ENCODE assay signal across 20 cellular contexts in the genomic region with DNA sequence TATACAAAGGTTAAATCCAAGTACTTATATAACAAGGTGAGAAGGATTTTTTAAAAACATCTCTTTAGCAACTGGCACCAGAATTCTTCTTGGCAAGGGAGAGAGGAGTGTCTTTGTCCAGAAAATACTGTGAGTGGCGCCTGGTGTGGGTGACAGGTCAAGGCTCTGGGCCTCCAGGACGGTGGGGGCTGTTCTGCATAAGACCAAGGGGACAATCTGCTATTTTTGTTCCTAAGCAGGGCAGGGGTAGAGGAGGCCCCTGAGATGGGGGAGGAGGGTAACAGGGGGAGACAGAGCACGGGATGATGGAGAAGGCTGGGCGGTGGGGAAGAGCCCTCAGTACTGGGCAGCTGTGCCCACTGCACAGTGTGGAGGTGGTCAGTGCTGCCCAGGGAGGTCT. TPM values are rescaled to one million over a fixed set of nuclear protein-coding genes. Genes with fewer than 3 reads are reported as not detected.
DNase-seq lines count a peak whose midpoint lies in the region; ATAC-seq and TF ChIP-seq lines count a peak whose summit lies in the region.
"Had no signal": no experiment of that assay in that cellular context is flagged by ENCODE, and none has a peak within 500 bp of the region (broad histone marks: within the 10 kb centered on the region; RNA-seq: fewer than 3 reads in every experiment).

No MANE protein-coding gene starts in this region.

- H3K27me3 Mint-ChIP-seq in activated T-cell treated with anti-CD3 and anti-CD28 coated beads, Interleukin-2, amount 50 U/mL, for 72 hours (ENCODE audit: low read depth), result peaks cover 8% of the 10 kb centered on the region
- H3K27me3 Mint-ChIP-seq: CD8-positive, alpha-beta memory T cell had no signal

- H3K36me3 Mint-ChIP-seq in activated T-cell treated with anti-CD3 and anti-CD28 coated beads, Interleukin-2, amount 50 U/mL, for 72 hours (ENCODE audit: insufficient read depth in 2 of 2), result peaks cover 2 to 14% of the 10 kb centered on the region in 2 donors
- H3K36me3 Mint-ChIP-seq: CD8-positive, alpha-beta memory T cell had no signal

- H3K9me3 ChIP-seq in body of pancreas (no peaks in the 10 kb centered on the region), right cardiac atrium (ENCODE audit: control insufficient read depth, low read length) (no peaks in the 10 kb centered on the region), subcutaneous abdominal adipose tissue (ENCODE audit: control insufficient read depth in 5 of 5, low read length in 5 of 5) (peaks cover 0 to 6% (median 3%) of the 10 kb centered on the region in 5 donors)
- H3K9me3 ChIP-seq: BE2C, SJSA1 had no signal

- no peak for ATAC-seq in activated T-cell treated with anti-CD3 and anti-CD28 coated beads, Interleukin-2, amount 50 U/mL, for 72 hours (replicated peaks in 1 of 2)
- ATAC-seq in body of pancreas (peak; percentile 60), right cardiac atrium (peak; percentile 49 to 79), GM19463 (IDR thresholded peaks at IDR 0.05; ENCODE audit: unreplicated experiment) (no peak)
- ATAC-seq: K562 had no signal

- H3K27me3 ChIP-seq in body of pancreas, result no peaks in the 10 kb centered on the region
- no peaks in the 10 kb centered on the region for H3K27me3 ChIP-seq in right cardiac atrium (ENCODE audit: control insufficient read depth, insufficient read depth)
- no peaks in the 10 kb centered on the region for H3K27me3 ChIP-seq in subcutaneous abdominal adipose tissue (ENCODE audit: control insufficient read depth in 5 of 5, insufficient read depth in 4 of 5, low read length in 5 of 5)
- H3K27me3 ChIP-seq: BE2C, SJSA1 had no signal

- no peak overlapping the region for H3K4me3 Mint-ChIP-seq in activated T-cell treated with anti-CD3 and anti-CD28 coated beads, Interleukin-2, amount 50 U/mL, for 72 hours
- H3K4me3 Mint-ChIP-seq: CD8-positive, alpha-beta memory T cell had no signal

- H3K4me3 ChIP-seq in body of pancreas, result no peak overlapping the region
- no peak overlapping the region for H3K4me3 ChIP-seq in right cardiac atrium (ENCODE audit: low read length)
- H3K4me3 ChIP-seq in subcutaneous abdominal adipose tissue (ENCODE audit: low read depth in 1 of 5, low read length in 5 of 5), result no peak overlapping the region
- H3K4me3 ChIP-seq: K562, SJSA1 had no signal

- peaks cover 0 to 3% of the 10 kb centered on the region in 2 donors for H3K9me3 Mint-ChIP-seq in activated T-cell treated with anti-CD3 and anti-CD28 coated beads, Interleukin-2, amount 50 U/mL, for 72 hours

- 52 to 59% methylated on average over 4 of the region's 4 CpGs for WGBS in body of pancreas, 2 donors
- WGBS in right cardiac atrium, result 46% methylated on average over 4 of the region's 4 CpGs

- H3K4me1 ChIP-seq in body of pancreas (peaks cover 8% of the 10 kb centered on the region), right cardiac atrium (ENCODE audit: control insufficient read depth, insufficient read depth, low read length) (no peaks in the 10 kb centered on the region), subcutaneous abdominal adipose tissue (ENCODE audit: control insufficient read depth in 5 of 5, insufficient read depth in 5 of 5, low read length in 5 of 5) (peaks cover 0 to 26% (median 13%) of the 10 kb centered on the region in 5 donors)
- H3K4me1 ChIP-seq: BE2C, SJSA1 had no signal

- intact Hi-C loops in body of pancreas (cut with DNase I), result no loop called here
- intact Hi-C loops in right cardiac atrium (cut with DNase I), result no loop called here

- H3K27ac Mint-ChIP-seq in activated T-cell treated with anti-CD3 and anti-CD28 coated beads, Interleukin-2, amount 50 U/mL, for 72 hours, result peak overlapping the region; percentile 39

- no peak overlapping the region for H3K9ac ChIP-seq in subcutaneous abdominal adipose tissue (ENCODE audit: low read length in 5 of 5)

- H3K36me3 ChIP-seq in body of pancreas (replicated peaks in 1 of 2; ENCODE audit: insufficient read depth in 1 of 2, low read depth in 2 of 2), result no peaks in the 10 kb centered on the region
- H3K36me3 ChIP-seq in subcutaneous abdominal adipose tissue (ENCODE audit: control insufficient read depth in 5 of 5, insufficient read depth in 5 of 5, low read length in 5 of 5), result no peaks in the 10 kb centered on the region
- H3K36me3 ChIP-seq: BE2C, SJSA1 had no signal

- no peak overlapping the region for H3K27ac ChIP-seq in body of pancreas
- H3K27ac ChIP-seq in right cardiac atrium (ENCODE audit: low read length), result peak overlapping the region; percentile 77
- peak overlapping the region; percentile 54 for H3K27ac ChIP-seq in subcutaneous abdominal adipose tissue (ENCODE audit: low read depth, low read length)
- H3K27ac ChIP-seq: RWPE1, SJSA1 had no signal

- no peak for TF ChIP-seq CTCF in body of pancreas (IDR thresholded peaks at IDR 0.05)

- TF ChIP-seq POLR2A in body of pancreas (IDR thresholded peaks at IDR 0.05), result no peak

- peaks cover 10% of the 10 kb centered on the region for H3K4me1 Mint-ChIP-seq in activated T-cell treated with anti-CD3 and anti-CD28 coated beads, Interleukin-2, amount 50 U/mL, for 72 hours (ENCODE audit: low read depth)

- no peak for DNase-seq in activated T-cell treated with anti-CD3 and anti-CD28 coated beads, Interleukin-2, amount 50 U/mL, for 72 hours
- DNase-seq in activated T-cell treated with anti-CD3 and anti-CD28 coated beads for 4 hours (no peak), body of pancreas (no peak), right cardiac atrium (peak in 2 of 3 donors; percentile 59 to 74), NK-92 (lab: John Stamatoyannopoulos, UW; ENCODE audit: unreplicated experiment) (no peak), superior temporal gyrus (ENCODE audit: extremely low spot score) (no peak)
- DNase-seq: 8988T; BE2C; CD8-positive, alpha-beta memory T cell; DMS79 treated with DMSO at 0.1 percent for 48 hours; GOT3; NCI-H1417 treated with DMSO at 0.1 percent for 48 hours; NCI-H1930; NCI-H2171; NCI-H446 treated with DMSO at 0.1 percent for 48 hours had no signal

RNA-seq across cellular contexts. Expression of a gene that starts 51.6 kb away (rescaled TPM):
- total RNA-seq in activated T-cell treated with anti-CD3 and anti-CD28 coated beads, Interleukin-2, amount 50 U/mL, for 72 hours, result 10 to 100 TPM; 17.8 to 23.7 TPM
- total RNA-seq in body of pancreas, result 10 to 100 TPM; 12.9 to 19.5 TPM
- 10 to 100 TPM in 1 of 4 donors, 1 to 10 TPM in 3; 7.7 to 12.4 (median 9.4) TPM for total RNA-seq in right cardiac atrium
- polyA plus RNA-seq in right cardiac atrium, result 2.9 TPM

Comparison
In these comparisons a context has a peak if more than half of its experiments do, and no peak if none do; other contexts are left out.
1. ATAC-seq: peak in body of pancreas (single experiment) and right cardiac atrium (2 of 2); none in activated T-cell treated with anti-CD3 and anti-CD28 coated beads, Interleukin-2, amount 50 U/mL, for 72 hours (0 of 2) and GM19463 (single experiment).
2. DNase-seq: peak in right cardiac atrium (2 of 3); none in activated T-cell treated with anti-CD3 and anti-CD28 coated beads, Interleukin-2, amount 50 U/mL, for 72 hours (0 of 2), activated T-cell treated with anti-CD3 and anti-CD28 coated beads for 4 hours (single experiment), body of pancreas (0 of 4), NK-92 (single experiment) and superior temporal gyrus (single experiment).
3. H3K27ac ChIP-seq: peak in right cardiac atrium (single experiment) and subcutaneous abdominal adipose tissue (single experiment); none in body of pancreas (0 of 4).